Comparison of ENCODE assay signal across 8 cellular contexts in genomic region chr16:30585022-30585399, GRCh38. TPM values are rescaled to one million over a fixed set of nuclear protein-coding genes. Genes with fewer than 3 reads are reported as not detected.
DNase-seq lines count a peak whose midpoint lies in the region; ATAC-seq and TF ChIP-seq lines count a peak whose summit lies in the region.

No MANE protein-coding gene starts in this region.

- peaks cover 27% of the 10 kb centered on the region for H3K36me3 Mint-ChIP-seq in WTC11

- H3K4me3 Mint-ChIP-seq in WTC11 = peak overlapping the region; percentile 89

- H3K4me1 Mint-ChIP-seq in WTC11 = peaks cover 10% of the 10 kb centered on the region; the same call in 1 of the 2 replicates

- no peaks in the 10 kb centered on the region for H3K27me3 Mint-ChIP-seq in WTC11 (ENCODE audit: low read depth)

- intact Hi-C loops in left ventricle myocardium inferior (cut with micrococcal nuclease) = no loop called here

- no peaks in the 10 kb centered on the region for H3K9me3 ChIP-seq in left ventricle myocardium inferior (replicated peaks)

- H3K4me3 ChIP-seq in left ventricle myocardium inferior (peak overlapping the region; percentile 78), skin epidermis (peak overlapping the region; percentile 58 to 84 (median 70))

- peak; percentile 25 for DNase-seq in AG20443 (ENCODE audit: low spot score)
- peak; percentile 40 for DNase-seq in WTC11 (ENCODE audit: low spot score)
- no peak for DNase-seq in left ventricle myocardium inferior
- DNase-seq in AML-193 (lab: John Stamatoyannopoulos, UW) = no peak

- CTCF ChIA-PET in WTC11 (lab: Charles Lee) = interaction anchor here (0.9 to 3.7 kb wide), 8 partner anchors 13 to 492 kb away, joined by 3 to 19 read pairs (median 6); partner anchors contain the start of genes DCTPP1 and ZNF688

- H3K27ac ChIP-seq in left ventricle myocardium inferior (replicated peaks) (peak overlapping the region; percentile 88), skin epidermis (peak overlapping the region; percentile 64 to 97 (median 92))

- POLR2A ChIA-PET in WTC11 (lab: Charles Lee) = interaction anchor here (0.8 to 2.2 kb wide), 6 partner anchors 12 to 178 kb away, joined by 3 to 10 read pairs (median 4); partner anchors contain the start of genes DCTPP1, ZNF688 and ZNF771

- no peaks in the 10 kb centered on the region for H3K9me3 Mint-ChIP-seq in WTC11

- H3K27ac Mint-ChIP-seq in WTC11 = peak overlapping the region; percentile 97

- no peaks in the 10 kb centered on the region for H3K27me3 ChIP-seq in left ventricle myocardium inferior (ENCODE audit: low read depth)

- no peak for TF ChIP-seq CTCF in WTC11 (IDR thresholded peaks at IDR 0.05)
- TF ChIP-seq CTCF in left ventricle myocardium inferior (IDR thresholded peaks at IDR 0.05; ENCODE audit: borderline replicate concordance) = no peak

- H3K4me1 ChIP-seq in left ventricle myocardium inferior = peaks cover 38% of the 10 kb centered on the region

- peaks cover 35% of the 10 kb centered on the region for H3K36me3 ChIP-seq in left ventricle myocardium inferior

- ATAC-seq in GM18858 (IDR thresholded peaks at IDR 0.05; ENCODE audit: unreplicated experiment) (peak; percentile 23), HG03432 (IDR thresholded peaks at IDR 0.05; ENCODE audit: unreplicated experiment) (peak; percentile 35), WTC11 (peak; percentile 48), HG03108 (IDR thresholded peaks at IDR 0.05; ENCODE audit: unreplicated experiment) (no peak)

TF ChIP-seq in WTC11, 78 proteins besides CTCF, POLR2A, EP300 and RAD21:
- TF ChIP-seq FOXK1 (CRISPR knock-in tag; IDR thresholded peaks at IDR 0.05) = no peak
- TF ChIP-seq IRF1 (CRISPR knock-in tag; IDR thresholded peaks at IDR 0.05) = 0 out of 2 replicates have a peak, but pooled peaks have one; percentile 27
- no peak for TF ChIP-seq ZSCAN18 (CRISPR knock-in tag; IDR thresholded peaks at IDR 0.05)
- TF ChIP-seq ETV6 (CRISPR knock-in tag; IDR thresholded peaks at IDR 0.05) = 0 out of 2 replicates have a peak, but pooled peaks have one; percentile 4
- peak; percentile 2; the same call in 1 of the 2 replicates for TF ChIP-seq KAT7 (CRISPR knock-in tag; IDR thresholded peaks at IDR 0.05; ENCODE audit: borderline replicate concordance)

RNA-seq across cellular contexts. Expression of gene ZNF785, which starts 0.5 kb away (rescaled TPM):
- total RNA-seq in WTC11 (2021) (15.4 to 16.5 TPM (median 16.0 TPM) in 3 replicates), left ventricle myocardium inferior (7.1 TPM)

RNA-seq across cellular contexts. Expression of gene ZNF688, which starts 13.5 kb away (rescaled TPM):
- total RNA-seq in WTC11 (2021) (4.2 to 6.0 TPM (median 4.9 TPM) in 3 replicates), left ventricle myocardium inferior (10.8 TPM)

RNA-seq across cellular contexts. Expression of gene ZNF689, which starts 25.2 kb away (rescaled TPM):
- total RNA-seq in WTC11 (2021) (13.2 to 16.3 TPM (median 15.9 TPM) in 3 replicates), left ventricle myocardium inferior (5.0 TPM)

RNA-seq across cellular contexts. Expression of gene ZNF764, which starts 26.8 kb away (rescaled TPM):
- total RNA-seq in WTC11 (2021) (9.0 to 10.4 TPM (median 9.1 TPM) in 3 replicates), left ventricle myocardium inferior (8.9 TPM)

RNA-seq across cellular contexts. Expression of gene ZNF747, which starts 50.4 kb away (rescaled TPM):
- total RNA-seq in WTC11 (2021) (11.3 to 11.7 TPM (median 11.5 TPM) in 3 replicates), left ventricle myocardium inferior (8.9 TPM)

Comparison
In these comparisons a context has a peak if more than half of its experiments do, and no peak if none do; other contexts are left out.
1. DNase-seq: peak in AG20443 (single experiment) and WTC11 (single experiment); none in left ventricle myocardium inferior (single experiment) and AML-193 (0 of 2).